Comparison of ENCODE assay signal across 15 cellular contexts in genomic region chr6:101845621-101846020, GRCh38.
DNase-seq lines count a peak whose midpoint lies in the region; ATAC-seq and TF ChIP-seq lines count a peak whose summit lies in the region.
"Had no signal": no experiment of that assay in that cellular context is flagged by ENCODE, and none has a peak within 500 bp of the region (broad histone marks: within the 10 kb centered on the region; RNA-seq: fewer than 3 reads in every experiment).

No MANE protein-coding gene starts in this region.

- no peak overlapping the region for H4K91ac ChIP-seq in trophoblast cell (ENCODE audit: low read depth, low read length)

- H3K9ac ChIP-seq in trophoblast cell (ENCODE audit: low read length), result no peak overlapping the region

- no peak overlapping the region for H4K8ac ChIP-seq in trophoblast cell (ENCODE audit: low read depth, low read length)

- no peak overlapping the region for H3K18ac ChIP-seq in trophoblast cell (ENCODE audit: low read length)

- DNase-seq in SKM-1 treated with dmso at 0.1 percent for 144 hours (lab: John Stamatoyannopoulos, UW; ENCODE audit: unreplicated experiment) (no peak), trophoblast cell (no peak), occipital lobe (lab: John Stamatoyannopoulos, UW) (no peak), islet precursor cell (no peak)
- DNase-seq: COR-L47, NCI-H1105 treated with DMSO at 0.1 percent for 48 hours, NCI-H510A treated with DMSO at 0.1 percent for 48 hours, pancreas, spleen, tibial artery had no signal

- no peaks in the 10 kb centered on the region for H3K79me1 ChIP-seq in trophoblast cell (ENCODE audit: low read length)

- no peak overlapping the region for H3K23ac ChIP-seq in trophoblast cell (ENCODE audit: low read length)

- no peaks in the 10 kb centered on the region for H3K9me3 ChIP-seq in trophoblast cell (ENCODE audit: insufficient read depth, low read depth, low read length)
- H3K9me3 ChIP-seq: pancreas, spleen, tibial artery had no signal

- no peak for TF ChIP-seq POLR2A in GM18505 (IDR thresholded peaks at IDR 0.05; ENCODE audit: borderline replicate concordance, extremely low read depth, insufficient read depth, insufficient read length)

- H3K79me2 ChIP-seq in trophoblast cell (ENCODE audit: control insufficient read depth, insufficient read depth, low read length, poor library complexity), result no peaks in the 10 kb centered on the region

- no peaks in the 10 kb centered on the region for H3K36me3 ChIP-seq in trophoblast cell (ENCODE audit: control insufficient read depth in 1 of 2, insufficient read depth in 2 of 2, low read length in 2 of 2)
- H3K36me3 ChIP-seq: pancreas, spleen, tibial artery had no signal

- no peak overlapping the region for H3K27ac ChIP-seq in trophoblast cell (ENCODE audit: low read depth, low read length)
- H3K27ac ChIP-seq: pancreas, spleen, tibial artery had no signal

- no peak overlapping the region for H3K14ac ChIP-seq in trophoblast cell (ENCODE audit: low read length)

- H2BK120ac ChIP-seq in trophoblast cell (ENCODE audit: insufficient read depth, low read length, poor library complexity), result no peak overlapping the region

- H2BK5ac ChIP-seq in trophoblast cell (ENCODE audit: low read depth, low read length, poor library complexity), result no peak overlapping the region

- no peak overlapping the region for H2BK12ac ChIP-seq in trophoblast cell (ENCODE audit: low read length)

- H3K4me3 ChIP-seq in trophoblast cell (ENCODE audit: low read depth, low read length), result no peak overlapping the region
- H3K4me3 ChIP-seq: pancreas, spleen, tibial artery had no signal

- no peaks in the 10 kb centered on the region for H3K27me3 ChIP-seq in trophoblast cell (ENCODE audit: insufficient read depth, low read length)
- H3K27me3 ChIP-seq: pancreas, spleen, tibial artery had no signal

- no peak overlapping the region for H2AK5ac ChIP-seq in trophoblast cell (ENCODE audit: low read length)

- H3K4ac ChIP-seq in trophoblast cell (ENCODE audit: low read depth, low read length), result no peak overlapping the region

- peak; percentile 69 for ATAC-seq in GM18505 (IDR thresholded peaks at IDR 0.05; ENCODE audit: unreplicated experiment)
- peak; percentile 96 for ATAC-seq in GM21390 (IDR thresholded peaks at IDR 0.05; ENCODE audit: unreplicated experiment)
- ATAC-seq in HG03039 (IDR thresholded peaks at IDR 0.05; ENCODE audit: unreplicated experiment), result peak; percentile 53
- ATAC-seq in HG03558 (IDR thresholded peaks at IDR 0.05; ENCODE audit: extremely low read depth, unreplicated experiment), result peak; percentile 53
- ATAC-seq: pancreas, WTC11 had no signal

- no peak overlapping the region for H3K4me2 ChIP-seq in trophoblast cell (ENCODE audit: low read length)

- no peaks in the 10 kb centered on the region for H3K4me1 ChIP-seq in trophoblast cell (ENCODE audit: control insufficient read depth in 1 of 2, insufficient read depth in 2 of 2, low read length in 2 of 2)
- H3K4me1 ChIP-seq: pancreas, spleen, tibial artery had no signal

- H2AFZ ChIP-seq in trophoblast cell (ENCODE audit: insufficient read depth, low read length, poor library complexity), result no peak overlapping the region

- no peak overlapping the region for H4K12ac ChIP-seq in trophoblast cell (ENCODE audit: low read depth, low read length)

- no CpG with 5 or more reads among the region's 1 CpG for WGBS in trophoblast cell (ENCODE audit: extremely low coverage, insufficient coverage, insufficient read length)
